Comparison of ENCODE assay signal across 17 cellular contexts in the genomic region with DNA sequence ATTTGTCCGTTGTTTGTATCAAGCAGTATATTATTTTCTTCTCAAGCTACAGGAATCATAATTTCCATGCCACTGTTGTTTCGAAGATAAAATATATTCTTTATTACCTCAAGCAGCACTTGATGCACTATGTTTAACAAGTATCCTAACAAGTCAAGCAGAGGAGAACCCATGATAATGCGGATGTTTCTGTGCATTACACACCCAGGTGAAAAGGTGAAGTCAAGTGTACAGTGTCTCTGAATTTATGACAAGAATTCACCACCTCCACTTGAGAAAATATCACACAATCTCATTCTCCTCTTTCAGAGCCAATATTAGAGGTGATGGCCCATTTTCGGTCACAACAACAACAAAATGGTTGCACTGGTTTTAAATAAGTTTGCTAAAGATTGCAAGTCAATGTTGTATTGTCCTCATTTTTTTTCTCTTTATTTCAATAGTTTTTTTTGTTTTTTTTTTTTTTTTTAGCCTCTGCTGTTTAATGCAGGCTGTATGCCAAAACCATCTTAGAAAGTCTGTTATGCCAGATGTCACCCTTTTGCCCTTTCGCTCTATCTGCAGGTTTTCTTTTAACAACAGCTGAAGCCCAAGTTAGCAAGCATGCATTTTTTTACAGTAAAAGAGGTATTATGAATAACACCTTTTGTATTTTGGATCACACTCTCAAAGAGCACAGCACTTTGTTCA.
DNase-seq lines count a peak whose midpoint lies in the region; ATAC-seq and TF ChIP-seq lines count a peak whose summit lies in the region.
"Had no signal": no experiment of that assay in that cellular context is flagged by ENCODE, and none has a peak within 500 bp of the region (broad histone marks: within the 10 kb centered on the region; RNA-seq: fewer than 3 reads in every experiment).

No MANE protein-coding gene starts in this region.

- no peaks in the 10 kb centered on the region for H3K9me3 Mint-ChIP-seq in CD4-positive, alpha-beta T cell
- H3K9me3 Mint-ChIP-seq: activated CD4-positive, alpha-beta memory T cell treated with anti-CD3 and anti-CD28 coated beads for 36 hours had no signal

- no peaks in the 10 kb centered on the region for H3K36me3 Mint-ChIP-seq in CD4-positive, alpha-beta T cell (ENCODE audit: low read depth)
- H3K36me3 Mint-ChIP-seq: activated CD4-positive, alpha-beta memory T cell treated with anti-CD3 and anti-CD28 coated beads for 36 hours; stimulated activated effector memory CD8-positive, alpha-beta T cell treated with anti-CD3 and anti-CD28 coated beads, Interleukin-12 subunit alpha, Interleukin-12 subunit beta, amount 100 ng/mL, for 72 hours had no signal

- intact Hi-C loops in CD4-positive, alpha-beta T cell (cut with DNase I, micrococcal nuclease) = no loop called here

- ATAC-seq in CD4-positive, alpha-beta T cell (ENCODE audit: poor library complexity) = no peak
- ATAC-seq: esophagus mucosa; Panc1; stimulated activated effector memory CD8-positive, alpha-beta T cell treated with anti-CD3 and anti-CD28 coated beads, Interleukin-12 subunit alpha, Interleukin-12 subunit beta, amount 100 ng/mL, for 72 hours had no signal

- H3K4me1 Mint-ChIP-seq in CD4-positive, alpha-beta T cell (ENCODE audit: low read depth) = no peaks in the 10 kb centered on the region
- H3K4me1 Mint-ChIP-seq: stimulated activated effector memory CD8-positive, alpha-beta T cell treated with anti-CD3 and anti-CD28 coated beads, Interleukin-12 subunit alpha, Interleukin-12 subunit beta, amount 100 ng/mL, for 72 hours had no signal

- POLR2A ChIA-PET in CD4-positive, alpha-beta T cell (lab: Charles Lee) = no interaction called here

- no peak for TF ChIP-seq CTCF in CD4-positive, alpha-beta T cell (IDR thresholded peaks at IDR 0.05)

- no peak overlapping the region for H3K27ac ChIP-seq in CD4-positive, alpha-beta T cell (ENCODE audit: low read depth, low read length)

- H3K27me3 Mint-ChIP-seq in CD4-positive, alpha-beta T cell = no peaks in the 10 kb centered on the region
- H3K27me3 Mint-ChIP-seq: activated CD4-positive, alpha-beta memory T cell treated with anti-CD3 and anti-CD28 coated beads for 36 hours had no signal

- H3K4me3 Mint-ChIP-seq in CD4-positive, alpha-beta T cell = no peak overlapping the region
- H3K4me3 Mint-ChIP-seq: activated CD4-positive, alpha-beta memory T cell treated with anti-CD3 and anti-CD28 coated beads for 36 hours; stimulated activated effector memory CD8-positive, alpha-beta T cell treated with anti-CD3 and anti-CD28 coated beads, Interleukin-12 subunit alpha, Interleukin-12 subunit beta, amount 100 ng/mL, for 72 hours had no signal

- CTCF ChIA-PET in CD4-positive, alpha-beta T cell (lab: Charles Lee) = no interaction called here

- H3K27ac Mint-ChIP-seq in CD4-positive, alpha-beta T cell = no peak overlapping the region
- H3K27ac Mint-ChIP-seq: activated CD4-positive, alpha-beta memory T cell treated with anti-CD3 and anti-CD28 coated beads for 36 hours; stimulated activated effector memory CD8-positive, alpha-beta T cell treated with anti-CD3 and anti-CD28 coated beads, Interleukin-12 subunit alpha, Interleukin-12 subunit beta, amount 100 ng/mL, for 72 hours had no signal

- H3K9me3 ChIP-seq in CD4-positive, alpha-beta T cell (ENCODE audit: control insufficient read depth, low read length) = no peaks in the 10 kb centered on the region

- no peaks in the 10 kb centered on the region for H3K27me3 ChIP-seq in CD4-positive, alpha-beta T cell (ENCODE audit: control insufficient read depth, insufficient read depth, low read length)

- DNase-seq in NCI-H510A treated with DMSO at 0.1 percent for 48 hours (lab: John Stamatoyannopoulos, UW) = peak; percentile 10
- no peak for DNase-seq in NCI-H510A (lab: John Stamatoyannopoulos, UW)
- peak; percentile 64 to 85 for DNase-seq in NCI-H446 (lab: John Stamatoyannopoulos, UW)
- DNase-seq in cerebellar cortex (ENCODE audit: low spot score) = peak; percentile 64
- peak; percentile 71 for DNase-seq in smooth muscle cell of the brain vasculature (ENCODE audit: low read depth, low spot score)
- no peak for DNase-seq in Ammon's horn (ENCODE audit: low spot score)
- DNase-seq in CD4-positive, alpha-beta T cell = no peak
- no peak for DNase-seq in RKO (ENCODE audit: low spot score)
- DNase-seq: activated CD4-positive, alpha-beta memory T cell treated with anti-CD3 and anti-CD28 coated beads for 36 hours; activated effector memory CD4-positive, alpha-beta T cell treated with anti-CD3 and anti-CD28 coated beads, Interleukin-2, amount 50 U/mL, for 16 hours; central memory CD4-positive, alpha-beta T cell; MV-4-11; posterior cingulate gyrus; stimulated activated CD4-positive, alpha-beta T cell treated with anti-CD3 and anti-CD28 coated beads, Interleukin-1b, Interleukin-23, amount 100 ng/mL, for 48 hours had no signal

Comparison
In these comparisons a context has a peak if more than half of its experiments do, and no peak if none do; other contexts are left out.
1. DNase-seq: peak in NCI-H510A treated with DMSO at 0.1 percent for 48 hours (single experiment), NCI-H446 (2 of 2), cerebellar cortex (single experiment) and smooth muscle cell of the brain vasculature (single experiment); none in NCI-H510A (single experiment), Ammon's horn (single experiment), CD4-positive, alpha-beta T cell (0 of 10) and RKO (single experiment).